Comparison of ENCODE assay signal across 20 cellular contexts in genomic region chr7:48042216-48042615, GRCh38. TPM values are rescaled to one million over a fixed set of nuclear protein-coding genes. Genes with fewer than 3 reads are reported as not detected.
DNase-seq lines count a peak whose midpoint lies in the region; ATAC-seq, FAIRE-seq and TF ChIP-seq lines count a peak whose summit lies in the region.
"Had no signal": no experiment of that assay in that cellular context is flagged by ENCODE, and none has a peak within 500 bp of the region (broad histone marks: within the 10 kb centered on the region; RNA-seq: fewer than 3 reads in every experiment).

No MANE protein-coding gene starts in this region.

- DNase-seq in A673 (ENCODE audit: low spot score) = peak; percentile 16
- DNase-seq in GM23248 = peak; percentile 52
- peak; percentile 83 for DNase-seq in fibroblast of pulmonary artery (ENCODE audit: low read depth)
- DNase-seq in stimulated activated CD4-positive, alpha-beta T cell treated with anti-CD3 and anti-CD28 coated beads, Interleukin-2, amount 100 ng/mL, for 48 hours = no peak
- no peak for DNase-seq in right atrium auricular region (ENCODE audit: low spot score)
- no peak for DNase-seq in H54 (ENCODE audit: insufficient read length, low spot score)
- DNase-seq: aorta, cortex of kidney, head of caudate nucleus, islet precursor cell, NCI-H2029, NCI-H524 treated with DMSO at 0.1 percent for 48 hours, retina, substantia nigra had no signal

- H3K9ac ChIP-seq in GM23248 = peak overlapping the region; percentile 20
- H3K9ac ChIP-seq: neural progenitor cell had no signal

- WGBS in GM23248 (ENCODE audit: low coverage in 1 of 2, low lambda C conversion rate in 2 of 2, missing lambda C conversion rate in 2 of 2), 2 experiments = 52 to 68% methylated on average over 3 of the region's 3 CpGs

- H3K4me1 Mint-ChIP-seq in activated T-helper 17 cell treated with anti-CD3 and anti-CD28 coated beads, Interleukin-2, amount 50 U/mL, for 72 hours = peaks cover 24% of the 10 kb centered on the region
- H3K4me1 Mint-ChIP-seq: neural progenitor cell had no signal

- H3K9me3 ChIP-seq in A673 (ENCODE audit: low read depth, low read length, poor library complexity, severe bottlenecking) (no peaks in the 10 kb centered on the region), GM23248 (ENCODE audit: low read depth) (no peaks in the 10 kb centered on the region), right atrium auricular region (no peaks in the 10 kb centered on the region)

- no peak for TF ChIP-seq POLR2A in H54 (IDR thresholded peaks at IDR 0.05; ENCODE audit: low read depth, low read length)

- H3K27me3 ChIP-seq in A673 (replicated peaks; ENCODE audit: insufficient read depth, low read depth, low read length, poor library complexity) (peaks cover under 1% of the 10 kb centered on the region), GM23248 (replicated peaks; ENCODE audit: insufficient read depth) (no peaks in the 10 kb centered on the region), right atrium auricular region (no peaks in the 10 kb centered on the region)

- H3F3A ChIP-seq in GM23248 (ENCODE audit: insufficient read depth) = peaks cover 19% of the 10 kb centered on the region

- peak overlapping the region; percentile 91 for H3K27ac Mint-ChIP-seq in activated T-helper 17 cell treated with anti-CD3 and anti-CD28 coated beads, Interleukin-2, amount 50 U/mL, for 72 hours
- H3K27ac Mint-ChIP-seq: neural progenitor cell had no signal

- H3K36me3 ChIP-seq in A673 (ENCODE audit: insufficient read depth, low read length, poor library complexity, severe bottlenecking) (no peaks in the 10 kb centered on the region), GM23248 (ENCODE audit: low read depth) (no peaks in the 10 kb centered on the region), right atrium auricular region (no peaks in the 10 kb centered on the region)
- H3K36me3 ChIP-seq: neural progenitor cell had no signal

- no peaks in the 10 kb centered on the region for H3K27me3 Mint-ChIP-seq in activated T-helper 17 cell treated with anti-CD3 and anti-CD28 coated beads, Interleukin-2, amount 50 U/mL, for 72 hours

- H3K4me3 ChIP-seq in A673 (ENCODE audit: low read depth, low read length, poor library complexity, severe bottlenecking) (no peak overlapping the region), GM23248 (peak overlapping the region; percentile 41), fibroblast of pulmonary artery (replicated peaks; ENCODE audit: low read depth, low read length) (no peak overlapping the region), right atrium auricular region (no peak overlapping the region)
- H3K4me3 ChIP-seq: neural progenitor cell had no signal

- H3K9me2 ChIP-seq in GM23248 (ENCODE audit: insufficient read depth) = no peaks in the 10 kb centered on the region

- no peaks in the 10 kb centered on the region for H3K36me3 Mint-ChIP-seq in activated T-helper 17 cell treated with anti-CD3 and anti-CD28 coated beads, Interleukin-2, amount 50 U/mL, for 72 hours (ENCODE audit: low read depth)
- H3K36me3 Mint-ChIP-seq: neural progenitor cell had no signal

- H3K27ac ChIP-seq in A673 (ENCODE audit: low read depth, low read length, poor library complexity, severe bottlenecking) (no peak overlapping the region), GM23248 (peak overlapping the region; percentile 72), right atrium auricular region (no peak overlapping the region)
- H3K27ac ChIP-seq: neural progenitor cell had no signal

- FAIRE-seq in H54 (lab: Jason Lieb, UNC) = no peak
- FAIRE-seq: G401.6, GM12892, HepG2 had no signal

- CTCF ChIA-PET in A673 (lab: Charles Lee) = no interaction called here

- no peaks in the 10 kb centered on the region for H4K20me1 ChIP-seq in GM23248 (ENCODE audit: insufficient read depth)

- ATAC-seq in activated T-helper 17 cell treated with anti-CD3 and anti-CD28 coated beads, Interleukin-2, amount 50 U/mL, for 72 hours (replicated peaks) = no peak
- no peak for ATAC-seq in HG03139 (IDR thresholded peaks at IDR 0.05; ENCODE audit: unreplicated experiment)
- ATAC-seq: HepG2 had no signal

- peak overlapping the region; percentile 68 for H3K4me3 Mint-ChIP-seq in activated T-helper 17 cell treated with anti-CD3 and anti-CD28 coated beads, Interleukin-2, amount 50 U/mL, for 72 hours
- H3K4me3 Mint-ChIP-seq: neural progenitor cell had no signal

- H3K4me2 ChIP-seq in GM23248 (ENCODE audit: unreplicated experiment) = peak overlapping the region; percentile 64
- H3K4me2 ChIP-seq: neural progenitor cell had no signal

- peaks cover 13% of the 10 kb centered on the region for H3K4me1 ChIP-seq in A673 (ENCODE audit: insufficient read depth, low read length, poor library complexity, severe bottlenecking)
- peaks cover 18% of the 10 kb centered on the region for H3K4me1 ChIP-seq in GM23248 (ENCODE audit: insufficient read depth)
- H3K4me1 ChIP-seq in right atrium auricular region = no peaks in the 10 kb centered on the region
- H3K4me1 ChIP-seq: neural progenitor cell had no signal

- TF ChIP-seq CTCF in A673 (conservative IDR thresholded peaks at IDR 0.05; ENCODE audit: low read depth, low read length) (no peak), fibroblast of pulmonary artery (IDR thresholded peaks at IDR 0.05; ENCODE audit: low read length, missing control alignments) (no peak), right atrium auricular region (IDR thresholded peaks at IDR 0.05) (no peak)

- H2AFZ ChIP-seq in GM23248 = peak overlapping the region; percentile 40

- no peaks in the 10 kb centered on the region for H3K9me3 Mint-ChIP-seq in activated T-helper 17 cell treated with anti-CD3 and anti-CD28 coated beads, Interleukin-2, amount 50 U/mL, for 72 hours
- H3K9me3 Mint-ChIP-seq: neural progenitor cell had no signal

- in situ Hi-C loops in GM23248 (cut with MboI) = no loop called here

- intact Hi-C loops in A673 (cut with micrococcal nuclease; ENCODE audit: unreplicated experiment) = no loop called here

- H3K79me2 ChIP-seq in GM23248 (ENCODE audit: insufficient read depth) = no peaks in the 10 kb centered on the region

- no TSS peak for BruUV-seq in A673 (replicated peaks; lab: Mats Ljungman, UMichigan)

- POLR2A ChIA-PET in A673 (lab: Charles Lee; ENCODE audit: low non-redundant PET) = no interaction called here

RNA-seq across cellular contexts. Expression of gene C7orf57, which starts 6.9 kb away (rescaled TPM):
- not detected in 2 replicates for total RNA-seq in A673 (2021)
- not detected in 2 replicates for total RNA-seq in GM23248 (2014; rRNA removed; shearing (Covaris generic))
- polyA plus RNA-seq in GM23248 (2016; fragmentation: Nextera tagmentation; extraction: Ambion mirVana) = not detected in 2 replicates
- total RNA-seq in activated T-helper 17 cell treated with anti-CD3 and anti-CD28 coated beads, Interleukin-2, amount 50 U/mL, for 72 hours = under 1 TPM; 0.32 to 0.95 TPM
- total RNA-seq in right atrium auricular region = not detected
- total RNA-seq: aorta, HepG2 had no signal
- polyA plus RNA-seq: aorta, HepG2 had no signal

RNA-seq across cellular contexts. Expression of gene SUN3, which starts 13.3 kb away (rescaled TPM):
- total RNA-seq in A673 (2021) (not detected in 2 replicates), right atrium auricular region (not detected)
- total RNA-seq in GM23248 (2014; rRNA removed; shearing (Covaris generic)) = not detected in 2 replicates
- polyA plus RNA-seq in GM23248 (2016; fragmentation: Nextera tagmentation; extraction: Ambion mirVana) = not detected in 2 replicates
- under 1 TPM in 1 of 2 donors, not detected in 1; 0.50 TPM for total RNA-seq in activated T-helper 17 cell treated with anti-CD3 and anti-CD28 coated beads, Interleukin-2, amount 50 U/mL, for 72 hours
- total RNA-seq: aorta, HepG2 had no signal
- polyA plus RNA-seq: aorta, HepG2 had no signal

RNA-seq across cellular contexts. Expression of gene UPP1, which starts 46.8 kb away (rescaled TPM):
- 5.5 TPM in 2 replicates for total RNA-seq in A673 (2021)
- total RNA-seq in GM23248 (2014; rRNA removed; shearing (Covaris generic)) = 12.5 and 12.9 TPM in 2 replicates
- polyA plus RNA-seq in GM23248 (2016; fragmentation: Nextera tagmentation; extraction: Ambion mirVana) = 33.2 and 38.1 TPM in 2 replicates
- 10 to 100 TPM; 69.1 to 83.9 TPM for total RNA-seq in activated T-helper 17 cell treated with anti-CD3 and anti-CD28 coated beads, Interleukin-2, amount 50 U/mL, for 72 hours
- 10 to 100 TPM; 11.1 to 11.2 TPM for total RNA-seq in right atrium auricular region

Comparison
In these comparisons a context has a peak if more than half of its experiments do, and no peak if none do; other contexts are left out.
1. DNase-seq: peak in A673 (single experiment), GM23248 (single experiment) and fibroblast of pulmonary artery (single experiment); none in stimulated activated CD4-positive, alpha-beta T cell treated with anti-CD3 and anti-CD28 coated beads, Interleukin-2, amount 100 ng/mL, for 48 hours (0 of 2), right atrium auricular region (single experiment) and H54 (single experiment).